Comparison of ENCODE assay signal across 10 cellular contexts in the genomic region with DNA sequence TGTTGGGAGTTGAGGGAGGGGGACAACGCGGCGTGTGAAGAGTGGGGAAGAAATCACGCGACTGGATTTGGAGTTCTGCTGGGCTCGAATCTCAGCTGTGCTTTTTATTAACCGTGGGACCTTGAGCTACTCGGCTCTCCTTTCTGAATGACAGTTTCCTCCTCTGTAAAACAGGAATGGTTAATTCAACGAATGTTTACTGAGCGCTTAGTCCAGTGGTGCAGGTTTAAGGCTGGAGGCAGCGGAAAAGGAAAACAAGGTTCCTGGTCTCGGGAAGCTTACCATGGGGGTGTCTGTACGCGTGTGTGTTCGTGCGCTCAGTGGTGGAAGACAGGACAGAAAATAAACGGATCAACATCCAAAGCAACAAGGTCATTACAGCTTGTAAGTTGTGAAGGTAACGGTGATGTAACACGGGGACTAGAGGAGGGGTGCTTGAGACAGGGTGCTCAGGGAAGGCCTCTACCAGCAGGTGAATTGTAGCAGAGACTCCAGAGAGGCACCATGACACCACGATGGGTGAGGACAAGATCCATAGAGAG. TPM values are rescaled to one million over a fixed set of nuclear protein-coding genes. Genes with fewer than 3 reads are reported as not detected.
DNase-seq lines count a peak whose midpoint lies in the region; ATAC-seq, FAIRE-seq and TF ChIP-seq lines count a peak whose summit lies in the region.
"Had no signal": no experiment of that assay in that cellular context is flagged by ENCODE, and none has a peak within 500 bp of the region (broad histone marks: within the 10 kb centered on the region; RNA-seq: fewer than 3 reads in every experiment).

No MANE protein-coding gene starts in this region.

- no peak for DNase-seq in GM12891 (ENCODE audit: insufficient read length, low spot score)
- no peak for DNase-seq in PC-9
- no peak for DNase-seq in fibroblast of lung (ENCODE audit: low read depth in 2 of 2)
- DNase-seq in skeletal muscle cell (ENCODE audit: low read depth) = no peak
- no peak for DNase-seq in sciatic nerve (ENCODE audit: low spot score)
- no peak for DNase-seq in activated CD4-positive, alpha-beta memory T cell treated with anti-CD3 and anti-CD28 coated beads for 36 hours
- DNase-seq in HT-29 (ENCODE audit: low spot score) = no peak
- no peak for DNase-seq in T1000 (lab: John Stamatoyannopoulos, UW)

- TF ChIP-seq CTCF in PC-9 (conservative IDR thresholded peaks at IDR 0.05) = no peak
- no peak for TF ChIP-seq CTCF in fibroblast of lung (conservative IDR thresholded peaks at IDR 0.05 in 1 of 2, IDR thresholded peaks at IDR 0.05 in 1 of 2; ENCODE audit: low read depth in 1 of 2, low read length in 2 of 2)

- H2AFZ ChIP-seq in PC-9 (no peak overlapping the region), fibroblast of lung (ENCODE audit: low read length) (no peak overlapping the region)

- 0 out of 2 replicates have a peak, but pooled peaks cover 3% of the 10 kb centered on the region for H3F3A ChIP-seq in PC-9 (ENCODE audit: insufficient read depth, low read depth)

- peaks cover 13% of the 10 kb centered on the region for H3K4me1 Mint-ChIP-seq in activated CD4-positive, alpha-beta memory T cell treated with anti-CD3 and anti-CD28 coated beads for 36 hours (ENCODE audit: low read depth)

- peak; percentile 52 for FAIRE-seq in GM12891 (lab: Jason Lieb, UNC)

- no peak for ATAC-seq in sciatic nerve

- H3K27ac ChIP-seq in PC-9 = no peak overlapping the region
- H3K27ac ChIP-seq in fibroblast of lung (ENCODE audit: insufficient read depth, low read length) = no peak overlapping the region

- H3K36me3 ChIP-seq in PC-9 (ENCODE audit: low read depth) (no peaks in the 10 kb centered on the region), fibroblast of lung (ENCODE audit: control insufficient read depth, insufficient read depth, low read length) (no peaks in the 10 kb centered on the region)

- H3K27me3 ChIP-seq in PC-9 (ENCODE audit: insufficient read depth, low read depth) (peaks cover 44% of the 10 kb centered on the region), fibroblast of lung (ENCODE audit: control insufficient read depth, insufficient read depth, low read length) (peaks cover 30% of the 10 kb centered on the region)

- H3K4me2 ChIP-seq in PC-9 (peak overlapping the region; percentile 67), fibroblast of lung (ENCODE audit: extremely low read depth, insufficient read depth, low read length) (peak overlapping the region; percentile 74)

- intact Hi-C loops in PC-9 (cut with micrococcal nuclease; ENCODE audit: unreplicated experiment) (no loop called here), sciatic nerve (cut with DNase I) (no loop called here)
- intact Hi-C loops in activated CD4-positive, alpha-beta memory T cell treated with anti-CD3 and anti-CD28 coated beads for 36 hours (cut with micrococcal nuclease) = no loop called here

- no peak overlapping the region for H3K4me3 Mint-ChIP-seq in activated CD4-positive, alpha-beta memory T cell treated with anti-CD3 and anti-CD28 coated beads for 36 hours

- H3K4me1 ChIP-seq in PC-9 (replicated peaks; ENCODE audit: insufficient read depth) (no peaks in the 10 kb centered on the region), fibroblast of lung (ENCODE audit: control insufficient read depth, extremely low read depth, insufficient read depth, low read length) (peaks cover 3% of the 10 kb centered on the region)

- H3K27me3 Mint-ChIP-seq in activated CD4-positive, alpha-beta memory T cell treated with anti-CD3 and anti-CD28 coated beads for 36 hours = peaks cover 71% of the 10 kb centered on the region

- H3K9me3 Mint-ChIP-seq in activated CD4-positive, alpha-beta memory T cell treated with anti-CD3 and anti-CD28 coated beads for 36 hours = no peaks in the 10 kb centered on the region

- H4K20me1 ChIP-seq in PC-9 (ENCODE audit: insufficient read depth) = no peaks in the 10 kb centered on the region
- no peaks in the 10 kb centered on the region for H4K20me1 ChIP-seq in fibroblast of lung (ENCODE audit: control insufficient read depth, extremely low read depth, insufficient read depth, low read length)

- H3K27ac Mint-ChIP-seq in activated CD4-positive, alpha-beta memory T cell treated with anti-CD3 and anti-CD28 coated beads for 36 hours = no peak overlapping the region

- no peaks in the 10 kb centered on the region for H3K9me2 ChIP-seq in PC-9 (ENCODE audit: insufficient read depth)

- no peak overlapping the region for H3K9ac ChIP-seq in fibroblast of lung (ENCODE audit: insufficient read depth, low read length)

- POLR2A ChIA-PET in PC-9 (lab: Charles Lee; ENCODE audit: unreplicated experiment) = no interaction called here
- POLR2A ChIA-PET in activated CD4-positive, alpha-beta memory T cell treated with anti-CD3 and anti-CD28 coated beads for 36 hours (lab: Charles Lee) = interaction anchor here (1.1 to 1.5 kb wide), 2 partner anchors 16 to 34 kb away, joined by 3 to 8 read pairs; a partner anchor contains a TSS

- H3K79me2 ChIP-seq in PC-9 (ENCODE audit: low read depth) (no peaks in the 10 kb centered on the region), fibroblast of lung (ENCODE audit: control insufficient read depth, insufficient read depth, low read length) (no peaks in the 10 kb centered on the region)

- no peaks in the 10 kb centered on the region for H3K36me3 Mint-ChIP-seq in activated CD4-positive, alpha-beta memory T cell treated with anti-CD3 and anti-CD28 coated beads for 36 hours

- H3K4me3 ChIP-seq in PC-9 = peak overlapping the region; percentile 40; the same call in 1 of the 2 replicates
- peak overlapping the region in 3 of 4 experiments; percentile 33 to 53 (median 41) for H3K4me3 ChIP-seq in fibroblast of lung (replicated peaks in 1 of 4; ENCODE audit: control extremely low read depth in 1 of 4, insufficient read depth in 1 of 4, low read depth in 3 of 4, low read length in 4 of 4)
- H3K4me3 ChIP-seq in skeletal muscle cell (ENCODE audit: low read depth, low read length) = peak overlapping the region; percentile 51

- H3K9me3 ChIP-seq in PC-9 (ENCODE audit: insufficient read depth, low read depth) = no peaks in the 10 kb centered on the region
- no peaks in the 10 kb centered on the region for H3K9me3 ChIP-seq in fibroblast of lung (ENCODE audit: control insufficient read depth, insufficient read depth, low read depth, low read length)

- CTCF ChIA-PET in PC-9 (lab: Charles Lee) = no interaction called here
- CTCF ChIA-PET in activated CD4-positive, alpha-beta memory T cell treated with anti-CD3 and anti-CD28 coated beads for 36 hours (lab: Charles Lee) = interaction anchor here (0.6 to 1.9 kb wide), 8 partner anchors 9 to 214 kb away, joined by 3 to 11 read pairs (median 4); a partner anchor contains a TSS

- no peak for TF ChIP-seq POLR2A in GM12891 (IDR thresholded peaks at IDR 0.05; ENCODE audit: low read depth, low read length)

- no TSS peak for BruUV-seq in PC-9 (replicated peaks; lab: Mats Ljungman, UMichigan)

TF ChIP-seq in GM12891, 5 proteins besides CTCF, POLR2A, EP300 and RAD21:
- no peak for TF ChIP-seq POLR2AphosphoS5 (IDR thresholded peaks at IDR 0.05; ENCODE audit: low read depth, low read length)
- no peak for TF ChIP-seq TAF1 (IDR thresholded peaks at IDR 0.05; ENCODE audit: low read depth, low read length)
- no peak for TF ChIP-seq POU2F2 (IDR thresholded peaks at IDR 0.05; ENCODE audit: low read depth, low read length)
- TF ChIP-seq SPI1 (IDR thresholded peaks at IDR 0.05; ENCODE audit: low read depth, low read length) = no peak
- no peak for TF ChIP-seq PAX5 (IDR thresholded peaks at IDR 0.05; ENCODE audit: insufficient read depth, low read length, severe bottlenecking)

RNA-seq across cellular contexts. Expression of a gene that starts 0.3 kb away (rescaled TPM):
- polyA plus RNA-seq in GM12891 (2012; ENCODE audit: low read depth, missing spikeins) = not detected
- total RNA-seq in PC-9 (2021) = not detected in 2 replicates
- total RNA-seq in fibroblast of lung = not detected in 2 replicates
- not detected in 2 replicates for polyA plus RNA-seq in fibroblast of lung
- polyA plus RNA-seq in fibroblast of lung (2012) = not detected in 2 replicates
- not detected in 2 replicates for polyA minus RNA-seq in fibroblast of lung (ENCODE audit: low replicate concordance)
- not detected for total RNA-seq in sciatic nerve
- total RNA-seq in activated CD4-positive, alpha-beta memory T cell treated with anti-CD3 and anti-CD28 coated beads for 36 hours = not detected
- total RNA-seq in HT-29 (2014; rRNA removed; shearing (Covaris generic)) = not detected in 2 replicates
- total RNA-seq: activated CD8-positive, alpha-beta memory T cell treated with anti-CD3 and anti-CD28 coated beads for 36 hours; liver had no signal
- polyA plus RNA-seq: liver had no signal

RNA-seq across cellular contexts. Expression of a gene that starts 0.4 kb away (rescaled TPM):
- polyA plus RNA-seq in GM12891 (2012; ENCODE audit: low read depth, missing spikeins) = 0.06 TPM
- total RNA-seq in PC-9 (2021) = not detected in 2 replicates
- total RNA-seq in fibroblast of lung = 0.17 TPM in 1 of 2 replicates, not detected in the other
- 0.22 and 2.3 TPM in 2 replicates for polyA plus RNA-seq in fibroblast of lung
- 0.17 and 3.5 TPM in 2 replicates for polyA plus RNA-seq in fibroblast of lung (2012)
- polyA minus RNA-seq in fibroblast of lung (ENCODE audit: low replicate concordance) = 1.1 TPM in 1 of 2 replicates, not detected in the other
- not detected for total RNA-seq in sciatic nerve
- under 1 TPM in 1 of 2 experiments, not detected in 1; 0.31 TPM for total RNA-seq in activated CD4-positive, alpha-beta memory T cell treated with anti-CD3 and anti-CD28 coated beads for 36 hours
- total RNA-seq in HT-29 (2014; rRNA removed; shearing (Covaris generic)) = not detected in 2 replicates
- total RNA-seq: activated CD8-positive, alpha-beta memory T cell treated with anti-CD3 and anti-CD28 coated beads for 36 hours; liver had no signal
- polyA plus RNA-seq: liver had no signal

RNA-seq across cellular contexts. Expression of a gene that starts 16.5 kb away (rescaled TPM):
- 8.9 TPM for polyA plus RNA-seq in GM12891 (2012; ENCODE audit: low read depth, missing spikeins)
- total RNA-seq in PC-9 (2021) (81.1 and 82.1 TPM in 2 replicates), fibroblast of lung (29.0 and 35.2 TPM in 2 replicates), sciatic nerve (20.1 TPM)
- polyA plus RNA-seq in fibroblast of lung = 34.8 and 43.5 TPM in 2 replicates
- 38.1 and 58.2 TPM in 2 replicates for polyA plus RNA-seq in fibroblast of lung (2012)
- 44.6 and 56.7 TPM in 2 replicates for polyA minus RNA-seq in fibroblast of lung (ENCODE audit: low replicate concordance)
- total RNA-seq in activated CD4-positive, alpha-beta memory T cell treated with anti-CD3 and anti-CD28 coated beads for 36 hours = 10 to 100 TPM; 25.2 to 25.3 TPM
- 25.6 and 34.2 TPM in 2 replicates for total RNA-seq in HT-29 (2014; rRNA removed; shearing (Covaris generic))

RNA-seq across cellular contexts. Expression of a gene that starts 20.8 kb away (rescaled TPM):
- 1.7 TPM for polyA plus RNA-seq in GM12891 (2012; ENCODE audit: low read depth, missing spikeins)
- 7.2 and 11.0 TPM in 2 replicates for total RNA-seq in PC-9 (2021)
- total RNA-seq in fibroblast of lung = 4.9 and 6.3 TPM in 2 replicates
- 1.9 and 5.0 TPM in 2 replicates for polyA plus RNA-seq in fibroblast of lung
- 4.0 and 10.0 TPM in 2 replicates for polyA plus RNA-seq in fibroblast of lung (2012)
- polyA minus RNA-seq in fibroblast of lung (ENCODE audit: low replicate concordance) = 2.1 and 12.3 TPM in 2 replicates
- total RNA-seq in sciatic nerve = 0.53 TPM
- total RNA-seq in activated CD4-positive, alpha-beta memory T cell treated with anti-CD3 and anti-CD28 coated beads for 36 hours = 1 to 10 TPM; 4.5 to 5.3 TPM
- total RNA-seq in HT-29 (2014; rRNA removed; shearing (Covaris generic)) = 4.3 and 5.6 TPM in 2 replicates
